Comparison of ENCODE assay signal across 1 cellular context in genomic region chr2:111659361-111660281, GRCh38.
TF ChIP-seq lines count a peak whose summit lies in the region.

No MANE protein-coding gene starts in this region.

TF ChIP-seq in HEK293, 187 proteins besides CTCF, POLR2A, EP300 and RAD21 (continued from another document and continues in another):
- TF ChIP-seq ZSCAN18 (tag by site-specific recombination; IDR thresholded peaks at IDR 0.05) (no peak), OVOL3 (tag by site-specific recombination; IDR thresholded peaks at IDR 0.05) (no peak), ZSCAN16 (tag by site-specific recombination; IDR thresholded peaks at IDR 0.05) (no peak), ZNF585B (tag by site-specific recombination; IDR thresholded peaks at IDR 0.05) (no peak), ZNF404 (tag by site-specific recombination; IDR thresholded peaks at IDR 0.05) (no peak), GLIS2 (tag by site-specific recombination; IDR thresholded peaks at IDR 0.05) (0 out of 2 replicates have a peak, but pooled peaks have one; percentile 18), SALL2 (tag by site-specific recombination; IDR thresholded peaks at IDR 0.05; ENCODE audit: borderline replicate concordance) (no peak), ZNF544 (tag by site-specific recombination; IDR thresholded peaks at IDR 0.05) (no peak), ZNF596 (tag by site-specific recombination; IDR thresholded peaks at IDR 0.05) (no peak), TCF7L2 (IDR thresholded peaks at IDR 0.05; ENCODE audit: borderline replicate concordance, low read depth, low read length) (no peak), SETDB1 (IDR thresholded peaks at IDR 0.05; ENCODE audit: insufficient read length, low read length) (no peak), ZNF214 (tag by site-specific recombination; IDR thresholded peaks at IDR 0.05; ENCODE audit: borderline replicate concordance) (no peak), ZNF311 (tag by site-specific recombination; IDR thresholded peaks at IDR 0.05; ENCODE audit: borderline replicate concordance) (no peak), ZNF518A (tag by site-specific recombination; conservative IDR thresholded peaks at IDR 0.05; ENCODE audit: low read depth) (no peak), ZNF18 (tag by site-specific recombination; IDR thresholded peaks at IDR 0.05) (no peak), ZNF138 (tag by site-specific recombination; IDR thresholded peaks at IDR 0.05; ENCODE audit: borderline replicate concordance) (no peak), BCL11B (tag by site-specific recombination; IDR thresholded peaks at IDR 0.05; ENCODE audit: low read depth) (no peak), ZSCAN4 (tag by site-specific recombination; IDR thresholded peaks at IDR 0.05) (no peak), ZNF16 (tag by site-specific recombination; IDR thresholded peaks at IDR 0.05; ENCODE audit: low read depth) (no peak), ZNF221 (tag by site-specific recombination; IDR thresholded peaks at IDR 0.05; ENCODE audit: borderline replicate concordance) (no peak), ZNF654 (tag by site-specific recombination; IDR thresholded peaks at IDR 0.05; ENCODE audit: low read depth) (no peak), ZNF658 (tag by site-specific recombination; IDR thresholded peaks at IDR 0.05) (no peak), MEIS1 (CRISPR knock-in tag; IDR thresholded peaks at IDR 0.05; ENCODE audit: borderline replicate concordance) (no peak), SP2 (tag by site-specific recombination; IDR thresholded peaks at IDR 0.05) (no peak), ZNF292 (tag by site-specific recombination; IDR thresholded peaks at IDR 0.05; ENCODE audit: borderline replicate concordance, low read depth) (no peak), KLF10 (tag by site-specific recombination; IDR thresholded peaks at IDR 0.05) (no peak), ZNF548 (tag by site-specific recombination; IDR thresholded peaks at IDR 0.05) (no peak), ZBTB26 (tag by site-specific recombination; optimal IDR thresholded peaks at IDR 0.05) (no peak), ZNF174 (tag by site-specific recombination; IDR thresholded peaks at IDR 0.05) (no peak), KLF1 (tag by site-specific recombination; IDR thresholded peaks at IDR 0.05) (no peak), INSM2 (tag by site-specific recombination; IDR thresholded peaks at IDR 0.05) (no peak), ZNF24 (tag by site-specific recombination; IDR thresholded peaks at IDR 0.05) (no peak), ZIC2 (tag by site-specific recombination; IDR thresholded peaks at IDR 0.05) (peak; percentile 25; the same call in 1 of the 2 replicates), ZNF155 (tag by site-specific recombination; IDR thresholded peaks at IDR 0.05) (no peak), KLF8 (tag by site-specific recombination; IDR thresholded peaks at IDR 0.05) (no peak), ZNF555 (tag by site-specific recombination; conservative IDR thresholded peaks at IDR 0.05) (no peak), GLI4 (tag by site-specific recombination; IDR thresholded peaks at IDR 0.05) (no peak), ZNF157 (tag by site-specific recombination; IDR thresholded peaks at IDR 0.05) (no peak), PBX3 (CRISPR knock-in tag; IDR thresholded peaks at IDR 0.05) (no peak), PRDM10 (tag by site-specific recombination; IDR thresholded peaks at IDR 0.05) (0 out of 2 replicates have a peak, but pooled peaks have one; percentile 22), ZNF76 (tag by site-specific recombination; IDR thresholded peaks at IDR 0.05; ENCODE audit: borderline replicate concordance, low read depth) (no peak), TRIM28 (IDR thresholded peaks at IDR 0.05; ENCODE audit: borderline replicate concordance, low read length) (no peak), ZNF19 (tag by site-specific recombination; IDR thresholded peaks at IDR 0.05; ENCODE audit: low read depth) (no peak), ZNF645 (tag by site-specific recombination; IDR thresholded peaks at IDR 0.05) (no peak), YY2 (tag by site-specific recombination; IDR thresholded peaks at IDR 0.05) (no peak), GLIS1 (tag by site-specific recombination; IDR thresholded peaks at IDR 0.05) (peak; percentile 43; the same call in 1 of the 2 replicates)
